In the genomic region with DNA sequence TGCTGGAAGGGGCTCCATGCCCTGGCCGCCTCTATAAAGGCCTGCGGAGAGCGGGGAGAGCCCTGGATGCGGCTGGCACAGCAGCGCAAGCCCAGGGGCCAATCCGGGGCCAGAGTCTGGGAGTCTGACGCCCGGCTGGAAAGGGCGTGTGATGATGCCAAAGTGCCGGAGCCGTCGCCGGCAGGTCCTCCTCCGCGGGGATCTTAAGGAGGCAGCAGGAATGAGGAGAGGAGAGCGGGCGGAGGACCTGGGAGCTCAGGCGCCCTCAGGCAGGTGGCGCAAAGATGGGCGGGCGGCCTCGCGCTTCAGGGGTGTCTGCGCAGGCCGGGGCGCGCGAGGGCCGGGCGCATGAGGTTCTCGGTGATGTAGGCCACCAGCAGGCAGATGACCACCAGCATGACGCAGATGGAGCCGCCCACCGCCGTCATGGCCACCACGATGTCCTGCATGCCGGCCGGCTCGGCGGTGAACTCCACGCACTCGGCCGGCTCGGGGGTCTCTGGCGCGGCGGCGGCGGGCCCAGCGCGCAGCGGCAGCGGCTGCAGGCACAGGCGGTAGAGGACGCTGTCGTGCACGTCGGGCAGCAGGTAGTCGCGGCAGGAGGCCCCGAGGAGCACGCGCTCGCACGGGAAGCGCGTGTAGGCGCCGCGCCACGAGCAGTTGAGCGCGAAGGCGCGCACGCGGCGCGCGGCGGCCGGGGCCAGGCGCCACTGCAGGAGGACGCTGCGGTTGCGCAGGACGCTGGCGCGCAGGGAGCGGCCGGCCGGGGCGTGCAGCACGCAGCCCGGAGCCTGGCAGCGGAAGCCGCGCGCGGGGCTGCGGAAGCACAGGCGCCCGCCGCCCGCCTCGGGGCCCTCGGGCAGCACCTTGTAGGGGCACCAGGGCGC, we compare ENCODE assay signal across 1 cellular context.
A peak's percentile ranks its signal among the peaks of the same experiment; 100 is the strongest.
TF ChIP-seq lines count a peak whose summit lies in the region.

No MANE protein-coding gene starts in this region.

TF ChIP-seq in WTC11, 78 proteins besides CTCF, POLR2A, EP300 and RAD21 (continued from another document):
- TF ChIP-seq, protein P1, sequence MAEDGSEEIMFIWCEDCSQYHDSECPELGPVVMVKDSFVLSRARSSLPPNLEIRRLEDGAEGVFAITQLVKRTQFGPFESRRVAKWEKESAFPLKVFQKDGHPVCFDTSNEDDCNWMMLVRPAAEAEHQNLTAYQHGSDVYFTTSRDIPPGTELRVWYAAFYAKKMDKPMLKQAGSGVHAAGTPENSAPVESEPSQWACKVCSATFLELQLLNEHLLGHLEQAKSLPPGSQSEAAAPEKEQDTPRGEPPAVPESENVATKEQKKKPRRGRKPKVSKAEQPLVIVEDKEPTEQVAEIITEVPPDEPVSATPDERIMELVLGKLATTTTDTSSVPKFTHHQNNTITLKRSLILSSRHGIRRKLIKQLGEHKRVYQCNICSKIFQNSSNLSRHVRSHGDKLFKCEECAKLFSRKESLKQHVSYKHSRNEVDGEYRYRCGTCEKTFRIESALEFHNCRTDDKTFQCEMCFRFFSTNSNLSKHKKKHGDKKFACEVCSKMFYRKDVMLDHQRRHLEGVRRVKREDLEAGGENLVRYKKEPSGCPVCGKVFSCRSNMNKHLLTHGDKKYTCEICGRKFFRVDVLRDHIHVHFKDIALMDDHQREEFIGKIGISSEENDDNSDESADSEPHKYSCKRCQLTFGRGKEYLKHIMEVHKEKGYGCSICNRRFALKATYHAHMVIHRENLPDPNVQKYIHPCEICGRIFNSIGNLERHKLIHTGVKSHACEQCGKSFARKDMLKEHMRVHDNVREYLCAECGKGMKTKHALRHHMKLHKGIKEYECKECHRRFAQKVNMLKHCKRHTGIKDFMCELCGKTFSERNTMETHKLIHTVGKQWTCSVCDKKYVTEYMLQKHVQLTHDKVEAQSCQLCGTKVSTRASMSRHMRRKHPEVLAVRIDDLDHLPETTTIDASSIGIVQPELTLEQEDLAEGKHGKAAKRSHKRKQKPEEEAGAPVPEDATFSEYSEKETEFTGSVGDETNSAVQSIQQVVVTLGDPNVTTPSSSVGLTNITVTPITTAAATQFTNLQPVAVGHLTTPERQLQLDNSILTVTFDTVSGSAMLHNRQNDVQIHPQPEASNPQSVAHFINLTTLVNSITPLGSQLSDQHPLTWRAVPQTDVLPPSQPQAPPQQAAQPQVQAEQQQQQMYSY (CRISPR knock-in tag; IDR thresholded peaks at IDR 0.05) = no peak
- peak; percentile 90; the same call in 1 of the 2 replicates for TF ChIP-seq JUN (CRISPR knock-in tag; IDR thresholded peaks at IDR 0.05)
- TF ChIP-seq, protein P2, sequence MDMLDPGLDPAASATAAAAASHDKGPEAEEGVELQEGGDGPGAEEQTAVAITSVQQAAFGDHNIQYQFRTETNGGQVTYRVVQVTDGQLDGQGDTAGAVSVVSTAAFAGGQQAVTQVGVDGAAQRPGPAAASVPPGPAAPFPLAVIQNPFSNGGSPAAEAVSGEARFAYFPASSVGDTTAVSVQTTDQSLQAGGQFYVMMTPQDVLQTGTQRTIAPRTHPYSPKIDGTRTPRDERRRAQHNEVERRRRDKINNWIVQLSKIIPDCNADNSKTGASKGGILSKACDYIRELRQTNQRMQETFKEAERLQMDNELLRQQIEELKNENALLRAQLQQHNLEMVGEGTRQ (CRISPR knock-in tag; IDR thresholded peaks at IDR 0.05) = no peak
- TF ChIP-seq, protein P3, sequence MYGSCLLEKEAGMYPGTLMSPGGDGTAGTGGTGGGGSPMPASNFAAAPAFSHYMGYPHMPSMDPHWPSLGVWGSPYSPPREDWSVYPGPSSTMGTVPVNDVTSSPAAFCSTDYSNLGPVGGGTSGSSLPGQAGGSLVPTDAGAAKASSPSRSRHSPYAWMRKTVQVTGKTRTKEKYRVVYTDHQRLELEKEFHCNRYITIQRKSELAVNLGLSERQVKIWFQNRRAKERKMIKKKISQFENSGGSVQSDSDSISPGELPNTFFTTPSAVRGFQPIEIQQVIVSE (CRISPR knock-in tag; IDR thresholded peaks at IDR 0.05; ENCODE audit: borderline replicate concordance) = no peak
- TF ChIP-seq PRRX2 (CRISPR knock-in tag; IDR thresholded peaks at IDR 0.05) = no peak
- TF ChIP-seq FOXK1 (CRISPR knock-in tag; IDR thresholded peaks at IDR 0.05) = peak; percentile 85
- TF ChIP-seq, protein P4, sequence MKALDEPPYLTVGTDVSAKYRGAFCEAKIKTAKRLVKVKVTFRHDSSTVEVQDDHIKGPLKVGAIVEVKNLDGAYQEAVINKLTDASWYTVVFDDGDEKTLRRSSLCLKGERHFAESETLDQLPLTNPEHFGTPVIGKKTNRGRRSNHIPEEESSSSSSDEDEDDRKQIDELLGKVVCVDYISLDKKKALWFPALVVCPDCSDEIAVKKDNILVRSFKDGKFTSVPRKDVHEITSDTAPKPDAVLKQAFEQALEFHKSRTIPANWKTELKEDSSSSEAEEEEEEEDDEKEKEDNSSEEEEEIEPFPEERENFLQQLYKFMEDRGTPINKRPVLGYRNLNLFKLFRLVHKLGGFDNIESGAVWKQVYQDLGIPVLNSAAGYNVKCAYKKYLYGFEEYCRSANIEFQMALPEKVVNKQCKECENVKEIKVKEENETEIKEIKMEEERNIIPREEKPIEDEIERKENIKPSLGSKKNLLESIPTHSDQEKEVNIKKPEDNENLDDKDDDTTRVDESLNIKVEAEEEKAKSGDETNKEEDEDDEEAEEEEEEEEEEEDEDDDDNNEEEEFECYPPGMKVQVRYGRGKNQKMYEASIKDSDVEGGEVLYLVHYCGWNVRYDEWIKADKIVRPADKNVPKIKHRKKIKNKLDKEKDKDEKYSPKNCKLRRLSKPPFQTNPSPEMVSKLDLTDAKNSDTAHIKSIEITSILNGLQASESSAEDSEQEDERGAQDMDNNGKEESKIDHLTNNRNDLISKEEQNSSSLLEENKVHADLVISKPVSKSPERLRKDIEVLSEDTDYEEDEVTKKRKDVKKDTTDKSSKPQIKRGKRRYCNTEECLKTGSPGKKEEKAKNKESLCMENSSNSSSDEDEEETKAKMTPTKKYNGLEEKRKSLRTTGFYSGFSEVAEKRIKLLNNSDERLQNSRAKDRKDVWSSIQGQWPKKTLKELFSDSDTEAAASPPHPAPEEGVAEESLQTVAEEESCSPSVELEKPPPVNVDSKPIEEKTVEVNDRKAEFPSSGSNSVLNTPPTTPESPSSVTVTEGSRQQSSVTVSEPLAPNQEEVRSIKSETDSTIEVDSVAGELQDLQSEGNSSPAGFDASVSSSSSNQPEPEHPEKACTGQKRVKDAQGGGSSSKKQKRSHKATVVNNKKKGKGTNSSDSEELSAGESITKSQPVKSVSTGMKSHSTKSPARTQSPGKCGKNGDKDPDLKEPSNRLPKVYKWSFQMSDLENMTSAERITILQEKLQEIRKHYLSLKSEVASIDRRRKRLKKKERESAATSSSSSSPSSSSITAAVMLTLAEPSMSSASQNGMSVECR (CRISPR knock-in tag; IDR thresholded peaks at IDR 0.05; ENCODE audit: borderline replicate concordance) = peak; percentile 82; the same call in 1 of the 2 replicates
- TF ChIP-seq NFE2L1 (CRISPR knock-in tag; IDR thresholded peaks at IDR 0.05) = no peak
- 0 out of 2 replicates have a peak, but pooled peaks have one; percentile 1 for TF ChIP-seq ZNF317 (CRISPR knock-in tag; IDR thresholded peaks at IDR 0.05; ENCODE audit: borderline replicate concordance, low read depth)
- TF ChIP-seq MXD4 (CRISPR knock-in tag; IDR thresholded peaks at IDR 0.05; ENCODE audit: borderline replicate concordance) = no peak
- TF ChIP-seq MYBL2 (CRISPR knock-in tag; IDR thresholded peaks at IDR 0.05) = peak; percentile 41; the same call in 1 of the 2 replicates
- peak; percentile 33; the same call in 1 of the 2 replicates for TF ChIP-seq CBFB (CRISPR knock-in tag; IDR thresholded peaks at IDR 0.05; ENCODE audit: low read depth)
- no peak for TF ChIP-seq SMAD4 (CRISPR knock-in tag; IDR thresholded peaks at IDR 0.05)
- no peak for TF ChIP-seq OVOL2 (CRISPR knock-in tag; IDR thresholded peaks at IDR 0.05; ENCODE audit: borderline replicate concordance)
- 0 out of 2 replicates have a peak, but pooled peaks have one; percentile 44 for TF ChIP-seq KAT7 (CRISPR knock-in tag; IDR thresholded peaks at IDR 0.05; ENCODE audit: borderline replicate concordance)
- TF ChIP-seq, protein P5, sequence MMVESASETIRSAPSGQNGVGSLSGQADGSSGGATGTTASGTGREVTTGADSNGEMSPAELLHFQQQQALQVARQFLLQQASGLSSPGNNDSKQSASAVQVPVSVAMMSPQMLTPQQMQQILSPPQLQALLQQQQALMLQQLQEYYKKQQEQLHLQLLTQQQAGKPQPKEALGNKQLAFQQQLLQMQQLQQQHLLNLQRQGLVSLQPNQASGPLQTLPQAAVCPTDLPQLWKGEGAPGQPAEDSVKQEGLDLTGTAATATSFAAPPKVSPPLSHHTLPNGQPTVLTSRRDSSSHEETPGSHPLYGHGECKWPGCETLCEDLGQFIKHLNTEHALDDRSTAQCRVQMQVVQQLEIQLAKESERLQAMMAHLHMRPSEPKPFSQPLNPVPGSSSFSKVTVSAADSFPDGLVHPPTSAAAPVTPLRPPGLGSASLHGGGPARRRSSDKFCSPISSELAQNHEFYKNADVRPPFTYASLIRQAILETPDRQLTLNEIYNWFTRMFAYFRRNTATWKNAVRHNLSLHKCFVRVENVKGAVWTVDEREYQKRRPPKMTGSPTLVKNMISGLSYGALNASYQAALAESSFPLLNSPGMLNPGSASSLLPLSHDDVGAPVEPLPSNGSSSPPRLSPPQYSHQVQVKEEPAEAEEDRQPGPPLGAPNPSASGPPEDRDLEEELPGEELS (CRISPR knock-in tag; IDR thresholded peaks at IDR 0.05) = peak; percentile 96
- TF ChIP-seq, protein P6, sequence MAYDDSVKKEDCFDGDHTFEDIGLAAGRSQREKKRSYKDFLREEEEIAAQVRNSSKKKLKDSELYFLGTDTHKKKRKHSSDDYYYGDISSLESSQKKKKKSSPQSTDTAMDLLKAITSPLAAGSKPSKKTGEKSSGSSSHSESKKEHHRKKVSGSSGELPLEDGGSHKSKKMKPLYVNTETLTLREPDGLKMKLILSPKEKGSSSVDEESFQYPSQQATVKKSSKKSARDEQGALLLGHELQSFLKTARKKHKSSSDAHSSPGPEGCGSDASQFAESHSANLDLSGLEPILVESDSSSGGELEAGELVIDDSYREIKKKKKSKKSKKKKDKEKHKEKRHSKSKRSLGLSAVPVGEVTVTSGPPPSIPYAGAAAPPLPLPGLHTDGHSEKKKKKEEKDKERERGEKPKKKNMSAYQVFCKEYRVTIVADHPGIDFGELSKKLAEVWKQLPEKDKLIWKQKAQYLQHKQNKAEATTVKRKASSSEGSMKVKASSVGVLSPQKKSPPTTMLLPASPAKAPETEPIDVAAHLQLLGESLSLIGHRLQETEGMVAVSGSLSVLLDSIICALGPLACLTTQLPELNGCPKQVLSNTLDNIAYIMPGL (CRISPR knock-in tag; IDR thresholded peaks at IDR 0.05) = peak; percentile 63; the same call in 1 of the 2 replicates
- TF ChIP-seq, protein P7, sequence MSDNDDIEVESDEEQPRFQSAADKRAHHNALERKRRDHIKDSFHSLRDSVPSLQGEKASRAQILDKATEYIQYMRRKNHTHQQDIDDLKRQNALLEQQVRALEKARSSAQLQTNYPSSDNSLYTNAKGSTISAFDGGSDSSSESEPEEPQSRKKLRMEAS (CRISPR knock-in tag; IDR thresholded peaks at IDR 0.05) = peak; percentile 91
- peak; percentile 93 for TF ChIP-seq TP53 (CRISPR knock-in tag; IDR thresholded peaks at IDR 0.05)
- 0 out of 2 replicates have a peak, but pooled peaks have one; percentile 10 for TF ChIP-seq ZNF263 (CRISPR knock-in tag; IDR thresholded peaks at IDR 0.05; ENCODE audit: low read depth)
- peak; percentile 66 for TF ChIP-seq SP1 (CRISPR knock-in tag; conservative IDR thresholded peaks at IDR 0.05)
- TF ChIP-seq ZNF219 (CRISPR knock-in tag; IDR thresholded peaks at IDR 0.05; ENCODE audit: borderline replicate concordance) = peak; percentile 83
- TF ChIP-seq, protein P8, sequence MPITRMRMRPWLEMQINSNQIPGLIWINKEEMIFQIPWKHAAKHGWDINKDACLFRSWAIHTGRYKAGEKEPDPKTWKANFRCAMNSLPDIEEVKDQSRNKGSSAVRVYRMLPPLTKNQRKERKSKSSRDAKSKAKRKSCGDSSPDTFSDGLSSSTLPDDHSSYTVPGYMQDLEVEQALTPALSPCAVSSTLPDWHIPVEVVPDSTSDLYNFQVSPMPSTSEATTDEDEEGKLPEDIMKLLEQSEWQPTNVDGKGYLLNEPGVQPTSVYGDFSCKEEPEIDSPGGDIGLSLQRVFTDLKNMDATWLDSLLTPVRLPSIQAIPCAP (CRISPR knock-in tag; IDR thresholded peaks at IDR 0.05) = 0 out of 2 replicates have a peak, but pooled peaks have one; percentile 57
- TF ChIP-seq RORB (CRISPR knock-in tag; IDR thresholded peaks at IDR 0.05) = no peak
- TF ChIP-seq TEAD4 (CRISPR knock-in tag; IDR thresholded peaks at IDR 0.05) = peak; percentile 66; the same call in 1 of the 2 replicates
- TF ChIP-seq, protein P9, sequence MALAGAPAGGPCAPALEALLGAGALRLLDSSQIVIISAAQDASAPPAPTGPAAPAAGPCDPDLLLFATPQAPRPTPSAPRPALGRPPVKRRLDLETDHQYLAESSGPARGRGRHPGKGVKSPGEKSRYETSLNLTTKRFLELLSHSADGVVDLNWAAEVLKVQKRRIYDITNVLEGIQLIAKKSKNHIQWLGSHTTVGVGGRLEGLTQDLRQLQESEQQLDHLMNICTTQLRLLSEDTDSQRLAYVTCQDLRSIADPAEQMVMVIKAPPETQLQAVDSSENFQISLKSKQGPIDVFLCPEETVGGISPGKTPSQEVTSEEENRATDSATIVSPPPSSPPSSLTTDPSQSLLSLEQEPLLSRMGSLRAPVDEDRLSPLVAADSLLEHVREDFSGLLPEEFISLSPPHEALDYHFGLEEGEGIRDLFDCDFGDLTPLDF (CRISPR knock-in tag; IDR thresholded peaks at IDR 0.05) = peak; percentile 68; the same call in 1 of the 2 replicates
